In the genomic region with DNA sequence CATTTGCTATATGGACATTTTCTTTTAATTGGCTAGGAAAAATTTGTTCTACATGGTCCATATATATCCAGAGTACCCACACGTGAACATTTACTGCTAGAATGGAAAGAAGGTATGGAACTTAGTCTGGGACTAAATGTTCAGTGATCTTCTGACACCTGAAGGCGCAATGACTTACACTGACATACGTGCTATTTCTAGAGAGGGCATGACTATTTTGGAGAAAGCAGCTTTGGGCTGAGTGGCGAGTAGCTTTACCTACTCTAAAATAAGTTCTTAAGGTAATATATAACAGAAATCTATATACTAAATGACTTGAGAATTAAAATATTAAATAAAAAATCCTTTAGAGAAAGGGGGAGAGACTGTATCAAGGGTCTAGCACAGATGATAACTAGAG, we compare ENCODE assay signal across 4 cellular contexts.
"Had no signal": no experiment of that assay in that cellular context is flagged by ENCODE, and none has a peak within 500 bp of the region (broad histone marks: within the 10 kb centered on the region; RNA-seq: fewer than 3 reads in every experiment).

No MANE protein-coding gene starts in this region.

- ATAC-seq: GM23338 had no signal

- DNase-seq: H9, HCEC 1CT, IMR-90 had no signal

- H3K4me3 ChIP-seq: GM23338 had no signal
